In genomic region chr12:131054345-131055092, GRCh38 we compare ENCODE assay signal across 23 cellular contexts.
"Had no signal": no experiment of that assay in that cellular context is flagged by ENCODE, and none has a peak within 500 bp of the region (broad histone marks: within the 10 kb centered on the region; RNA-seq: fewer than 3 reads in every experiment).

No MANE protein-coding gene starts in this region.

- H3K36me3 ChIP-seq: colonic mucosa, left ventricle myocardium inferior, pancreas, thyroid gland, WERI-Rb-1 had no signal

- H3K9me3 ChIP-seq: colonic mucosa, left ventricle myocardium inferior, pancreas, psoas muscle, thyroid gland had no signal

- DNase-seq: activated CD4-positive, alpha-beta memory T cell treated with anti-CD3 and anti-CD28 coated beads for 36 hours; activated CD4-positive, alpha-beta T cell treated with anti-CD3 and anti-CD28 coated beads, Interleukin-2, amount 10 ng/mL, durations not matched to agents 24 days and 14 days; activated naive CD4-positive, alpha-beta T cell; activated T-cell treated with anti-CD3 and anti-CD28 coated beads, Interleukin-2, amount 50 U/mL, for 4 hours; colonic mucosa; effector CD8-positive, alpha-beta T cell; left ventricle myocardium inferior; midbrain; naive thymus-derived CD4-positive, alpha-beta T cell; nucleus accumbens; stimulated activated CD4-positive, alpha-beta T cell treated with anti-CD3 and anti-CD28 coated beads, Interleukin-4, amount 100 ng/mL, for 24 hours; stimulated activated naive CD8-positive, alpha-beta T cell treated with anti-CD3 and anti-CD28 coated beads, Interleukin-15, amount 100 ng/mL, for 72 hours; substantia nigra; T-helper 9 cell; thyroid gland; WERI-Rb-1 had no signal

- H3K4me1 Mint-ChIP-seq: activated T-helper 17 cell treated with anti-CD3 and anti-CD28 coated beads, Interleukin-2, amount 50 U/mL, for 72 hours; stimulated activated effector memory CD8-positive, alpha-beta T cell treated with anti-CD3 and anti-CD28 coated beads, Interleukin-12 subunit alpha, Interleukin-12 subunit beta, amount 100 ng/mL, for 72 hours had no signal

- H3K4me1 ChIP-seq: colonic mucosa, pancreas had no signal

- H3K27me3 ChIP-seq: colonic mucosa, pancreas, thyroid gland had no signal

- H3K4me3 Mint-ChIP-seq: activated CD4-positive, alpha-beta memory T cell treated with anti-CD3 and anti-CD28 coated beads for 36 hours; activated CD4-positive, alpha-beta T cell treated with anti-CD3 and anti-CD28 coated beads, Interleukin-2, amount 10 ng/mL, durations not matched to agents 24 days and 14 days; activated T-cell treated with anti-CD3 and anti-CD28 coated beads, Interleukin-2, amount 50 U/mL, for 4 hours; activated T-helper 17 cell treated with anti-CD3 and anti-CD28 coated beads, Interleukin-2, amount 50 U/mL, for 72 hours; naive thymus-derived CD4-positive, alpha-beta T cell; stimulated activated effector memory CD8-positive, alpha-beta T cell treated with anti-CD3 and anti-CD28 coated beads, Interleukin-12 subunit alpha, Interleukin-12 subunit beta, amount 100 ng/mL, for 72 hours; stimulated activated naive CD8-positive, alpha-beta T cell treated with anti-CD3 and anti-CD28 coated beads, Interleukin-15, amount 100 ng/mL, for 72 hours had no signal

- H3K9me3 Mint-ChIP-seq: activated CD4-positive, alpha-beta memory T cell treated with anti-CD3 and anti-CD28 coated beads for 36 hours; activated CD4-positive, alpha-beta T cell treated with anti-CD3 and anti-CD28 coated beads, Interleukin-2, amount 10 ng/mL, durations not matched to agents 24 days and 14 days; activated naive CD4-positive, alpha-beta T cell treated with anti-CD3 and anti-CD28 coated beads, Interleukin-2, amount 50 U/mL, for 72 hours; activated T-cell treated with anti-CD3 and anti-CD28 coated beads, Interleukin-2, amount 50 U/mL, for 4 hours; activated T-helper 17 cell treated with anti-CD3 and anti-CD28 coated beads, Interleukin-2, amount 50 U/mL, for 72 hours; naive thymus-derived CD4-positive, alpha-beta T cell; stimulated activated effector memory CD8-positive, alpha-beta T cell treated with anti-CD3 and anti-CD28 coated beads, Interleukin-12 subunit alpha, Interleukin-12 subunit beta, amount 100 ng/mL, for 72 hours; stimulated activated naive CD8-positive, alpha-beta T cell treated with anti-CD3 and anti-CD28 coated beads, Interleukin-15, amount 100 ng/mL, for 72 hours had no signal

- H3K27ac Mint-ChIP-seq: activated CD4-positive, alpha-beta memory T cell treated with anti-CD3 and anti-CD28 coated beads for 36 hours; activated CD4-positive, alpha-beta T cell treated with anti-CD3 and anti-CD28 coated beads, Interleukin-2, amount 10 ng/mL, durations not matched to agents 24 days and 14 days; activated naive CD4-positive, alpha-beta T cell treated with anti-CD3 and anti-CD28 coated beads, Interleukin-2, amount 50 U/mL, for 72 hours; activated T-helper 17 cell treated with anti-CD3 and anti-CD28 coated beads, Interleukin-2, amount 50 U/mL, for 72 hours; naive thymus-derived CD4-positive, alpha-beta T cell; stimulated activated effector memory CD8-positive, alpha-beta T cell treated with anti-CD3 and anti-CD28 coated beads, Interleukin-12 subunit alpha, Interleukin-12 subunit beta, amount 100 ng/mL, for 72 hours had no signal

- H3K4me3 ChIP-seq: colonic mucosa, left ventricle myocardium inferior, pancreas, psoas muscle, thyroid gland had no signal

- H3K36me3 Mint-ChIP-seq: activated CD4-positive, alpha-beta memory T cell treated with anti-CD3 and anti-CD28 coated beads for 36 hours; activated naive CD4-positive, alpha-beta T cell treated with anti-CD3 and anti-CD28 coated beads, Interleukin-2, amount 50 U/mL, for 72 hours; naive thymus-derived CD4-positive, alpha-beta T cell; stimulated activated effector memory CD8-positive, alpha-beta T cell treated with anti-CD3 and anti-CD28 coated beads, Interleukin-12 subunit alpha, Interleukin-12 subunit beta, amount 100 ng/mL, for 72 hours had no signal

- H3K27ac ChIP-seq: colonic mucosa, epithelial cell of prostate, pancreas, psoas muscle, thyroid gland, WERI-Rb-1 had no signal

- ATAC-seq: activated CD4-positive, CD25-positive, alpha-beta regulatory T cell treated with anti-CD3 and anti-CD28 coated beads, Interleukin-2, amount 50 U/mL, for 24 hours; activated naive CD4-positive, alpha-beta T cell treated with anti-CD3 and anti-CD28 coated beads, Interleukin-2, amount 50 U/mL, for 72 hours; activated T-cell treated with anti-CD3 and anti-CD28 coated beads, Interleukin-2, amount 50 U/mL, for 4 hours; activated T-helper 17 cell treated with anti-CD3 and anti-CD28 coated beads, Interleukin-2, amount 50 U/mL, for 72 hours; naive thymus-derived CD4-positive, alpha-beta T cell; pancreas; psoas muscle; stimulated activated effector memory CD8-positive, alpha-beta T cell treated with anti-CD3 and anti-CD28 coated beads, Interleukin-12 subunit alpha, Interleukin-12 subunit beta, amount 100 ng/mL, for 72 hours; stimulated activated naive CD8-positive, alpha-beta T cell treated with anti-CD3 and anti-CD28 coated beads, Interleukin-15, amount 100 ng/mL, for 72 hours had no signal
